8 cellular contexts compared by ENCODE assay signal in genomic region chr15:60391722-60392340, GRCh38. TPM values are rescaled to one million over a fixed set of nuclear protein-coding genes. Genes with fewer than 3 reads are reported as not detected.
DNase-seq lines count a peak whose midpoint lies in the region; ATAC-seq, FAIRE-seq and TF ChIP-seq lines count a peak whose summit lies in the region.
"Had no signal": no experiment of that assay in that cellular context is flagged by ENCODE, and none has a peak within 500 bp of the region (broad histone marks: within the 10 kb centered on the region; RNA-seq: fewer than 3 reads in every experiment).

No MANE protein-coding gene starts in this region.

- FAIRE-seq in GM19239 (lab: Jason Lieb, UNC): no peak
- FAIRE-seq: HTR-8/SVneo had no signal

- no peaks in the 10 kb centered on the region for H3K27me3 ChIP-seq in HUES6 (ENCODE audit: control insufficient read depth, insufficient read depth, low read length)
- H3K27me3 ChIP-seq in adrenal gland: no peaks in the 10 kb centered on the region
- H3K27me3 ChIP-seq in hepatocyte: no peaks in the 10 kb centered on the region

- H3K4me1 Mint-ChIP-seq in stimulated activated effector memory CD8-positive, alpha-beta T cell treated with anti-CD3 and anti-CD28 coated beads, Interleukin-12 subunit alpha, Interleukin-12 subunit beta, amount 100 ng/mL, for 72 hours: peaks cover 89% of the 10 kb centered on the region

- H3K27ac ChIP-seq in HUES6 (ENCODE audit: low read depth, low read length): no peak overlapping the region
- H3K27ac ChIP-seq in adrenal gland: peak overlapping the region; percentile 43 to 92 (median 79)
- H3K27ac ChIP-seq in hepatocyte: peak overlapping the region; percentile 100

- TF ChIP-seq CTCF in adrenal gland (IDR thresholded peaks at IDR 0.05) (no peak), hepatocyte (IDR thresholded peaks at IDR 0.05; ENCODE audit: poor library complexity) (no peak)

- no peaks in the 10 kb centered on the region for H3K9me2 ChIP-seq in hepatocyte (replicated peaks; ENCODE audit: insufficient read depth)

- peak overlapping the region; percentile 2; the same call in 1 of the 2 replicates for H3K4me3 ChIP-seq in HUES6 (ENCODE audit: low read depth, low read length)
- no peak overlapping the region for H3K4me3 ChIP-seq in adrenal gland
- H3K4me3 ChIP-seq in hepatocyte: no peak overlapping the region

- no peak for TF ChIP-seq POLR2A in adrenal gland (IDR thresholded peaks at IDR 0.05)

- peak overlapping the region; percentile 68 for H3K4me2 ChIP-seq in hepatocyte

- peaks cover 59% of the 10 kb centered on the region for H4K20me1 ChIP-seq in hepatocyte (ENCODE audit: insufficient read depth, poor library complexity, severe bottlenecking)

- H3K36me3 ChIP-seq in HUES6 (ENCODE audit: control insufficient read depth, insufficient read depth, low read length): peaks cover 52% of the 10 kb centered on the region; the same call in 1 of the 2 replicates
- peaks cover 0 to 11% of the 10 kb centered on the region in 2 donors for H3K36me3 ChIP-seq in adrenal gland (replicated peaks in 1 of 2)
- no peaks in the 10 kb centered on the region for H3K36me3 ChIP-seq in hepatocyte (replicated peaks; ENCODE audit: insufficient read depth, low read depth)

- no peaks in the 10 kb centered on the region for H3K9me3 Mint-ChIP-seq in stimulated activated effector memory CD8-positive, alpha-beta T cell treated with anti-CD3 and anti-CD28 coated beads, Interleukin-12 subunit alpha, Interleukin-12 subunit beta, amount 100 ng/mL, for 72 hours

- H3K79me2 ChIP-seq in hepatocyte: peaks cover 92% of the 10 kb centered on the region

- H3K4me3 Mint-ChIP-seq in stimulated activated effector memory CD8-positive, alpha-beta T cell treated with anti-CD3 and anti-CD28 coated beads, Interleukin-12 subunit alpha, Interleukin-12 subunit beta, amount 100 ng/mL, for 72 hours: peak overlapping the region; percentile 42

- H3K4me1 ChIP-seq in HUES6 (ENCODE audit: control insufficient read depth, insufficient read depth, low read length): peaks cover 73% of the 10 kb centered on the region
- H3K4me1 ChIP-seq in adrenal gland (replicated peaks in 1 of 2): peaks cover 66 to 78% of the 10 kb centered on the region in 2 donors
- peaks cover 76% of the 10 kb centered on the region for H3K4me1 ChIP-seq in hepatocyte (ENCODE audit: insufficient read depth)

- no peak for DNase-seq in adrenal gland
- no peak for DNase-seq in hepatocyte (ENCODE audit: low spot score)
- DNase-seq in stimulated activated effector memory CD8-positive, alpha-beta T cell treated with anti-CD3 and anti-CD28 coated beads, Interleukin-12 subunit alpha, Interleukin-12 subunit beta, amount 100 ng/mL, for 72 hours (ENCODE audit: low spot score in 2 of 2): no peak
- no peak for DNase-seq in GM19239 (ENCODE audit: insufficient read length, low spot score)
- no peak for DNase-seq in stimulated activated CD4-positive, alpha-beta T cell treated with anti-CD3 and anti-CD28 coated beads, Interleukin-4, amount 100 ng/mL, for 1 hour
- no peak for DNase-seq in OCI-M1 (lab: John Stamatoyannopoulos, UW)

- H2AFZ ChIP-seq in hepatocyte: no peak overlapping the region

- no peaks in the 10 kb centered on the region for H3K9me3 ChIP-seq in HUES6 (ENCODE audit: control insufficient read depth, insufficient read depth, low read depth, low read length)
- no peaks in the 10 kb centered on the region for H3K9me3 ChIP-seq in adrenal gland (replicated peaks in 1 of 3)
- no peaks in the 10 kb centered on the region for H3K9me3 ChIP-seq in hepatocyte (ENCODE audit: low read depth)

- intact Hi-C loops in adrenal gland (cut with DNase I): no loop called here

- H3K36me3 Mint-ChIP-seq in stimulated activated effector memory CD8-positive, alpha-beta T cell treated with anti-CD3 and anti-CD28 coated beads, Interleukin-12 subunit alpha, Interleukin-12 subunit beta, amount 100 ng/mL, for 72 hours: peaks cover 75% of the 10 kb centered on the region

- peak overlapping the region; percentile 69 for H3K27ac Mint-ChIP-seq in stimulated activated effector memory CD8-positive, alpha-beta T cell treated with anti-CD3 and anti-CD28 coated beads, Interleukin-12 subunit alpha, Interleukin-12 subunit beta, amount 100 ng/mL, for 72 hours

- no peak overlapping the region for H3K9ac ChIP-seq in HUES6 (ENCODE audit: low read length)

- ATAC-seq in stimulated activated effector memory CD8-positive, alpha-beta T cell treated with anti-CD3 and anti-CD28 coated beads, Interleukin-12 subunit alpha, Interleukin-12 subunit beta, amount 100 ng/mL, for 72 hours: no peak

- WGBS in adrenal gland, 4 donors: 23 to 32% (median 29%) methylated on average over 4 of the region's 4 CpGs
- 25% methylated on average over 4 of the region's 4 CpGs for WGBS in hepatocyte (ENCODE audit: low lambda C conversion rate, missing lambda C conversion rate)

RNA-seq across cellular contexts. Expression of gene ANXA2, which starts 6.0 kb away (rescaled TPM):
- total RNA-seq in adrenal gland: 100 to 1,000 TPM; 335 to 733 (median 482) TPM
- polyA plus RNA-seq in adrenal gland: 1,000 to 10,000 TPM in 1 of 3 donors, 100 to 1,000 TPM in 2; 314 to 1,002 (median 476) TPM
- total RNA-seq in hepatocyte: 1,102 and 1,220 TPM in 2 replicates
- polyA plus RNA-seq in hepatocyte: 1,699 and 1,702 TPM in 2 replicates
